ENCODE assay signal across 15 cellular contexts in genomic region chr17:70184770-70185169, GRCh38. TPM values are rescaled to one million over a fixed set of nuclear protein-coding genes. Genes with fewer than 3 reads are reported as not detected.
DNase-seq lines count a peak whose midpoint lies in the region; ATAC-seq and TF ChIP-seq lines count a peak whose summit lies in the region.
"Had no signal": no experiment of that assay in that cellular context is flagged by ENCODE, and none has a peak within 500 bp of the region (broad histone marks: within the 10 kb centered on the region; RNA-seq: fewer than 3 reads in every experiment).

No MANE protein-coding gene starts in this region.

- H4K20me1 ChIP-seq in SK-N-SH (ENCODE audit: insufficient read depth): no peaks in the 10 kb centered on the region
- no peaks in the 10 kb centered on the region for H4K20me1 ChIP-seq in fibroblast of lung (ENCODE audit: control insufficient read depth, extremely low read depth, insufficient read depth, low read length)
- no peaks in the 10 kb centered on the region for H4K20me1 ChIP-seq in osteoblast (ENCODE audit: insufficient read depth, low read length)

- H3K4me3 ChIP-seq in SK-N-SH (ENCODE audit: low read depth in 2 of 2, low read length in 1 of 2) (no peak overlapping the region), fibroblast of lung (replicated peaks in 1 of 4; ENCODE audit: control extremely low read depth in 1 of 4, insufficient read depth in 1 of 4, low read depth in 3 of 4, low read length in 4 of 4) (no peak overlapping the region), osteoblast (ENCODE audit: insufficient read depth, low read length) (no peak overlapping the region)

- H3K79me2 ChIP-seq in SK-N-SH (ENCODE audit: insufficient read depth): no peaks in the 10 kb centered on the region
- no peaks in the 10 kb centered on the region for H3K79me2 ChIP-seq in fibroblast of lung (ENCODE audit: control insufficient read depth, insufficient read depth, low read length)
- H3K79me2 ChIP-seq in osteoblast (ENCODE audit: insufficient read depth, low read length): no peaks in the 10 kb centered on the region

- H3K27ac Mint-ChIP-seq in T-cell: no peak overlapping the region

- H3K27ac ChIP-seq in SK-N-SH (ENCODE audit: low read depth in 2 of 2, low read length in 1 of 2) (peak overlapping the region in 1 of 2 experiments; percentile 24; a peak in 2 of 4 replicates), fibroblast of lung (ENCODE audit: insufficient read depth, low read length) (no peak overlapping the region), osteoblast (ENCODE audit: low read depth, low read length) (no peak overlapping the region)
- H3K27ac ChIP-seq: C4-2B had no signal

- POLR2A ChIA-PET in SK-N-SH (lab: Yijun Ruan, JAX): no interaction called here
- POLR2A ChIA-PET in T-cell (lab: Charles Lee): no interaction called here

- no peak overlapping the region for H3K9ac ChIP-seq in SK-N-SH
- H3K9ac ChIP-seq in fibroblast of lung (ENCODE audit: insufficient read depth, low read length): no peak overlapping the region

- CTCF ChIA-PET in SK-N-SH (lab: Yijun Ruan, JAX) (interaction anchor here (0.7 to 1.6 kb wide), 2 partner anchors 17 to 31 kb away, joined by 3 to 6 read pairs; no protein-coding TSS in a partner anchor), T-cell (lab: Charles Lee) (no interaction called here)

- TF ChIP-seq EP300 in SK-N-SH (IDR thresholded peaks at IDR 0.05; ENCODE audit: borderline replicate concordance in 1 of 2, low read depth in 1 of 2, low read length in 1 of 2): peak in 1 of 2 experiments; percentile 44; a peak in 1 of 4 replicates

- H3K36me3 ChIP-seq in SK-N-SH (replicated peaks in 1 of 2; ENCODE audit: control insufficient read depth in 1 of 2, insufficient read depth in 2 of 2, low read length in 1 of 2): no peaks in the 10 kb centered on the region
- H3K36me3 ChIP-seq in fibroblast of lung (ENCODE audit: control insufficient read depth, insufficient read depth, low read length): no peaks in the 10 kb centered on the region
- no peaks in the 10 kb centered on the region for H3K36me3 ChIP-seq in osteoblast (ENCODE audit: insufficient read depth, low read length)

- H3K4me1 ChIP-seq in SK-N-SH (ENCODE audit: control insufficient read depth in 1 of 2, insufficient read depth in 2 of 2, low read depth in 1 of 2, low read length in 1 of 2) (peaks cover 0 to 11% of the 10 kb centered on the region in 2 experiments; a peak in 1 of 4 replicates), fibroblast of lung (ENCODE audit: control insufficient read depth, extremely low read depth, insufficient read depth, low read length) (no peaks in the 10 kb centered on the region), osteoblast (ENCODE audit: insufficient read depth, low read length) (no peaks in the 10 kb centered on the region)

- H3K9me2 ChIP-seq in SK-N-SH: no peaks in the 10 kb centered on the region

- peaks cover 6% of the 10 kb centered on the region for H3F3A ChIP-seq in SK-N-SH (replicated peaks; ENCODE audit: insufficient read depth)

- TF ChIP-seq RAD21 in SK-N-SH (IDR thresholded peaks at IDR 0.05; ENCODE audit: low read length): no peak

- DNase-seq in EH (ENCODE audit: low read depth): peak; percentile 27
- no peak for DNase-seq in SK-N-SH
- peak; percentile 60 to 68 for DNase-seq in fibroblast of lung (ENCODE audit: low read depth in 2 of 2)
- DNase-seq in osteoblast (ENCODE audit: insufficient read length, low spot score, missing footprints): no peak
- DNase-seq in NCI-H526 (lab: John Stamatoyannopoulos, UW): no peak
- DNase-seq in T-cell: no peak
- no peak for DNase-seq in NCI-H526 treated with DMSO at 0.1 percent for 48 hours (lab: John Stamatoyannopoulos, UW)
- DNase-seq: activated CD8-positive, alpha-beta memory T cell treated with anti-CD3 and anti-CD28 coated beads for 24 hours; activated gamma-delta T cell treated with Interleukin-2 at 50 U/mL for 16 hours; immature natural killer cell; NCI-H2081; stimulated activated CD4-positive, alpha-beta T cell treated with anti-CD3 and anti-CD28 coated beads, Interleukin-4, amount 100 ng/mL, for 1 hour had no signal

- no peaks in the 10 kb centered on the region for H3K4me1 Mint-ChIP-seq in T-cell
- H3K4me1 Mint-ChIP-seq: central memory CD8-positive, alpha-beta T cell; immature natural killer cell had no signal

- WGBS in SK-N-SH (ENCODE audit: low lambda C conversion rate): 20% methylated on average over 4 of the region's 4 CpGs

- H3K4me3 Mint-ChIP-seq in T-cell: no peak overlapping the region
- H3K4me3 Mint-ChIP-seq: central memory CD8-positive, alpha-beta T cell; immature natural killer cell had no signal

- peaks cover 3 to 10% of the 10 kb centered on the region in 2 donors for H3K27me3 Mint-ChIP-seq in T-cell
- H3K27me3 Mint-ChIP-seq: central memory CD8-positive, alpha-beta T cell had no signal

- no peak for ATAC-seq in T-cell (replicated peaks in 1 of 4)
- no peak for ATAC-seq in GM18858 (IDR thresholded peaks at IDR 0.05; ENCODE audit: unreplicated experiment)

- no peaks in the 10 kb centered on the region for H3K36me3 Mint-ChIP-seq in T-cell
- H3K36me3 Mint-ChIP-seq: immature natural killer cell had no signal

- H3K4me2 ChIP-seq in SK-N-SH (peak overlapping the region; percentile 43; the same call in 1 of the 2 replicates), fibroblast of lung (ENCODE audit: extremely low read depth, insufficient read depth, low read length) (no peak overlapping the region), osteoblast (ENCODE audit: insufficient read depth, low read length) (peak overlapping the region; percentile 24)

- TF ChIP-seq CTCF in SK-N-SH (IDR thresholded peaks at IDR 0.05): no peak
- no peak for TF ChIP-seq CTCF in fibroblast of lung (conservative IDR thresholded peaks at IDR 0.05 in 1 of 2, IDR thresholded peaks at IDR 0.05 in 1 of 2; ENCODE audit: low read depth in 1 of 2, low read length in 2 of 2)
- no peak for TF ChIP-seq CTCF in osteoblast (IDR thresholded peaks at IDR 0.05; ENCODE audit: extremely low read depth, low read depth, low read length)

- H3K9me3 ChIP-seq in SK-N-SH: no peaks in the 10 kb centered on the region
- no peaks in the 10 kb centered on the region for H3K9me3 ChIP-seq in fibroblast of lung (ENCODE audit: control insufficient read depth, insufficient read depth, low read depth, low read length)
- H3K9me3 ChIP-seq in osteoblast (ENCODE audit: low read depth, low read length): no peaks in the 10 kb centered on the region

- no peaks in the 10 kb centered on the region for H3K27me3 ChIP-seq in SK-N-SH (ENCODE audit: insufficient read depth)
- no peaks in the 10 kb centered on the region for H3K27me3 ChIP-seq in fibroblast of lung (ENCODE audit: control insufficient read depth, insufficient read depth, low read length)
- no peaks in the 10 kb centered on the region for H3K27me3 ChIP-seq in osteoblast (ENCODE audit: insufficient read depth, low read length)

- H3K9me3 Mint-ChIP-seq in T-cell: no peaks in the 10 kb centered on the region

- H2AFZ ChIP-seq in SK-N-SH (ENCODE audit: low read depth): peak overlapping the region; percentile 22; the same call in 1 of the 2 replicates
- no peak overlapping the region for H2AFZ ChIP-seq in fibroblast of lung (ENCODE audit: low read length)
- H2AFZ ChIP-seq in osteoblast (ENCODE audit: low read length): no peak overlapping the region

TF ChIP-seq in SK-N-SH, 30 proteins besides CTCF, POLR2A, EP300 and RAD21 (continues in another document):
- TF ChIP-seq REST (IDR thresholded peaks at IDR 0.05; ENCODE audit: low read depth, low read length) (no peak), IRF3 (IDR thresholded peaks at IDR 0.05; ENCODE audit: low read depth, low read length) (no peak)

RNA-seq across cellular contexts. Expression of gene KCNJ2, which starts 15.4 kb away (rescaled TPM):
- polyA plus RNA-seq in SK-N-SH (2012; rRNA removed) (0.18 and 0.21 TPM in 2 replicates), fibroblast of lung (6.6 and 8.1 TPM in 2 replicates)
- polyA plus RNA-seq in SK-N-SH (2012; cell fraction: cytosol; rRNA removed): 0.20 and 0.22 TPM in 2 replicates
- polyA plus RNA-seq in SK-N-SH (2012; cell fraction: nucleus; rRNA removed): 0.08 and 0.25 TPM in 2 replicates
- total RNA-seq in fibroblast of lung (36.0 and 48.1 TPM in 2 replicates), osteoblast (5.1 and 13.3 TPM in 2 replicates), T-cell (under 1 TPM in 2 of 5 donors, not detected in 3; 0.07 to 0.09 TPM)
- 4.7 and 4.8 TPM in 2 replicates for polyA plus RNA-seq in fibroblast of lung (2012)
- 15.3 and 20.0 TPM in 2 replicates for polyA minus RNA-seq in fibroblast of lung (ENCODE audit: low replicate concordance)
- polyA plus RNA-seq: immature natural killer cell had no signal

Comparison
In these comparisons a context has a peak if more than half of its experiments do, and no peak if none do; other contexts are left out.
1. DNase-seq: peak in EH (single experiment) and fibroblast of lung (2 of 2); none in SK-N-SH (single experiment), osteoblast (single experiment), NCI-H526 (0 of 2), T-cell (0 of 34) and NCI-H526 treated with DMSO at 0.1 percent for 48 hours (single experiment).